Comparison of ENCODE assay signal across 23 cellular contexts in the genomic region with DNA sequence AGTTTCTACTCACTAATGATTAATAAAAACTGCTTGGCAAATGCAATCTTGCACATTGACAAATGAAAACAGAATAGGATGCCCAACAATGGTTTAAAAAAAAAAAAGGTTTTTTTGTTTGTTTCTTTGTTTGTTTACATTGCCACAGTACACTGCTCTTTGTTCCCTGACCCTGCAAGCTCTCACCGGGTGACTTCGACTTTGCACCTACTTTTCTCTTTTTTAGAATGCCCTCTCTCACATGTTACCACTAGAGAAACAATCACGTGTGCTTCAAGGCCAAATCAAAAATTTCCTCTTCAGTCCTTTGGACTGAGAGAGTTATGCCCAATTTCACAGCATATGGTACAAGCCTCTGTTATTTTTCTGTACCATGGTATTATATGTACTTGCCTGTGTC.
"Had no signal": no experiment of that assay in that cellular context is flagged by ENCODE, and none has a peak within 500 bp of the region (broad histone marks: within the 10 kb centered on the region; RNA-seq: fewer than 3 reads in every experiment).

No MANE protein-coding gene starts in this region.

- H3K36me3 ChIP-seq: ascending aorta, brain microvascular endothelial cell, neural progenitor cell, right atrium auricular region, uterus, WERI-Rb-1 had no signal

- H3K9me3 ChIP-seq: ascending aorta, right atrium auricular region, uterus had no signal

- H3K27me3 Mint-ChIP-seq: activated CD4-positive, alpha-beta memory T cell treated with anti-CD3 and anti-CD28 coated beads for 36 hours; activated naive CD4-positive, alpha-beta T cell treated with anti-CD3 and anti-CD28 coated beads, Interleukin-2, amount 10 ng/mL, durations not matched to agents 7 days and 5 days; activated naive CD8-positive, alpha-beta T cell treated with anti-CD3 and anti-CD28 coated beads, Interleukin-2, amount 10 ng/mL, durations not matched to agents 7 days and 5 days; dendritic cell treated with granulocyte-macrophage colony-stimulating factor and Interleukin-4, amounts not matched to agents 40 ng/mL and 50 ng/mL, for 4 days; type B pancreatic cell had no signal

- H3K27ac ChIP-seq: ascending aorta, brain microvascular endothelial cell, hepatocyte, neural progenitor cell, parathyroid adenoma, right atrium auricular region, uterus, WERI-Rb-1 had no signal

- H3K4me2 ChIP-seq: hepatocyte, neural progenitor cell had no signal

- H3K4me3 ChIP-seq: ascending aorta, hepatocyte, neural progenitor cell, right atrium auricular region, uterus had no signal

- ATAC-seq: activated CD4-positive, CD25-positive, alpha-beta regulatory T cell treated with anti-CD3 and anti-CD28 coated beads, Interleukin-2, amount 50 U/mL, for 24 hours; left colon; natural killer cell; stimulated activated naive CD8-positive, alpha-beta T cell treated with anti-CD3 and anti-CD28 coated beads, Interleukin-15, Interleukin-2, amounts not matched to agents 100 U/mL and 50 U/mL, for 24 hours had no signal

- H2AFZ ChIP-seq: hepatocyte, neural progenitor cell, parathyroid adenoma had no signal

- H3K9me3 Mint-ChIP-seq: activated CD4-positive, alpha-beta memory T cell treated with anti-CD3 and anti-CD28 coated beads for 36 hours; activated naive CD4-positive, alpha-beta T cell treated with anti-CD3 and anti-CD28 coated beads, Interleukin-2, amount 10 ng/mL, durations not matched to agents 7 days and 5 days; activated naive CD8-positive, alpha-beta T cell treated with anti-CD3 and anti-CD28 coated beads, Interleukin-2, amount 10 ng/mL, durations not matched to agents 7 days and 5 days; activated T-cell treated with anti-CD3 and anti-CD28 coated beads, Interleukin-2, amount 50 U/mL, for 24 hours; dendritic cell treated with granulocyte-macrophage colony-stimulating factor and Interleukin-4, amounts not matched to agents 40 ng/mL and 50 ng/mL, for 4 days; natural killer cell; neural progenitor cell; type B pancreatic cell had no signal

- H3K79me2 ChIP-seq: hepatocyte, parathyroid adenoma had no signal

- H3K9ac ChIP-seq: neural progenitor cell, parathyroid adenoma had no signal

- H3K4me3 Mint-ChIP-seq: activated CD4-positive, alpha-beta memory T cell treated with anti-CD3 and anti-CD28 coated beads for 36 hours; activated naive CD4-positive, alpha-beta T cell treated with anti-CD3 and anti-CD28 coated beads, Interleukin-2, amount 10 ng/mL, durations not matched to agents 7 days and 5 days; activated naive CD8-positive, alpha-beta T cell treated with anti-CD3 and anti-CD28 coated beads, Interleukin-2, amount 10 ng/mL, durations not matched to agents 7 days and 5 days; activated T-cell treated with anti-CD3 and anti-CD28 coated beads, Interleukin-2, amount 50 U/mL, for 24 hours; dendritic cell treated with granulocyte-macrophage colony-stimulating factor and Interleukin-4, amounts not matched to agents 40 ng/mL and 50 ng/mL, for 4 days; natural killer cell; neural progenitor cell; type B pancreatic cell had no signal

- H3K36me3 Mint-ChIP-seq: activated CD4-positive, alpha-beta memory T cell treated with anti-CD3 and anti-CD28 coated beads for 36 hours; activated naive CD4-positive, alpha-beta T cell treated with anti-CD3 and anti-CD28 coated beads, Interleukin-2, amount 10 ng/mL, durations not matched to agents 7 days and 5 days; activated naive CD8-positive, alpha-beta T cell treated with anti-CD3 and anti-CD28 coated beads, Interleukin-2, amount 10 ng/mL, durations not matched to agents 7 days and 5 days; natural killer cell; neural progenitor cell; type B pancreatic cell had no signal

- DNase-seq: activated CD4-positive, alpha-beta memory T cell treated with anti-CD3 and anti-CD28 coated beads for 36 hours; activated CD4-positive, alpha-beta T cell treated with anti-CD3 and anti-CD28 coated beads for 48 hours; activated CD8-positive, alpha-beta memory T cell treated with anti-CD3 and anti-CD28 coated beads, Interleukin-2, amount 50 U/mL, for 4 hours; activated gamma-delta T cell; activated naive CD4-positive, alpha-beta T cell treated with anti-CD3 and anti-CD28 coated beads, Interleukin-2, amount 10 ng/mL, durations not matched to agents 7 days and 5 days; activated naive CD8-positive, alpha-beta T cell treated with anti-CD3 and anti-CD28 coated beads, Interleukin-2, amount 10 ng/mL, durations not matched to agents 7 days and 5 days; activated T-cell treated with anti-CD3 and anti-CD28 coated beads, Interleukin-2, amount 50 U/mL, for 24 hours; brain microvascular endothelial cell; left colon; natural killer cell; occipital lobe; stimulated activated CD4-positive, alpha-beta T cell treated with anti-CD3 and anti-CD28 coated beads, Interleukin-2, amount 100 ng/mL, for 48 hours; stimulated activated naive CD8-positive, alpha-beta T cell treated with anti-CD3 and anti-CD28 coated beads, Interleukin-15, Interleukin-2, amounts not matched to agents 100 U/mL and 50 U/mL, for 24 hours; uterus; WERI-Rb-1 had no signal

- H3K27me3 ChIP-seq: ascending aorta, brain microvascular endothelial cell, hepatocyte, neural progenitor cell, right atrium auricular region, uterus had no signal

- H3K4me1 Mint-ChIP-seq: activated naive CD4-positive, alpha-beta T cell treated with anti-CD3 and anti-CD28 coated beads, Interleukin-2, amount 10 ng/mL, durations not matched to agents 7 days and 5 days; activated naive CD8-positive, alpha-beta T cell treated with anti-CD3 and anti-CD28 coated beads, Interleukin-2, amount 10 ng/mL, durations not matched to agents 7 days and 5 days; natural killer cell; neural progenitor cell had no signal

- H3K27ac Mint-ChIP-seq: activated CD4-positive, alpha-beta memory T cell treated with anti-CD3 and anti-CD28 coated beads for 36 hours; activated naive CD4-positive, alpha-beta T cell treated with anti-CD3 and anti-CD28 coated beads, Interleukin-2, amount 10 ng/mL, durations not matched to agents 7 days and 5 days; activated naive CD8-positive, alpha-beta T cell treated with anti-CD3 and anti-CD28 coated beads, Interleukin-2, amount 10 ng/mL, durations not matched to agents 7 days and 5 days; activated T-cell treated with anti-CD3 and anti-CD28 coated beads, Interleukin-2, amount 50 U/mL, for 24 hours; dendritic cell treated with granulocyte-macrophage colony-stimulating factor and Interleukin-4, amounts not matched to agents 40 ng/mL and 50 ng/mL, for 4 days; natural killer cell; neural progenitor cell; type B pancreatic cell had no signal

- H3K4me1 ChIP-seq: ascending aorta, parathyroid adenoma, right atrium auricular region, uterus had no signal
